8 cellular contexts compared by ENCODE assay signal in genomic region chr16:89505204-89506112, GRCh38. TPM values are rescaled to one million over a fixed set of nuclear protein-coding genes. Genes with fewer than 3 reads are reported as not detected.
DNase-seq lines count a peak whose midpoint lies in the region; TF ChIP-seq lines count a peak whose summit lies in the region.

No MANE protein-coding gene starts in this region.

- H3K9me3 ChIP-seq in esophagus squamous epithelium, result no peaks in the 10 kb centered on the region

- H3K27ac ChIP-seq in esophagus squamous epithelium, result peak overlapping the region; percentile 86 to 99 (median 92)

- H3K4me3 ChIP-seq in HFF-Myc (replicated peaks; ENCODE audit: low read depth, low read length), result no peak overlapping the region
- peak overlapping the region in 1 of 4 donors; percentile 22 for H3K4me3 ChIP-seq in esophagus squamous epithelium

- no peaks in the 10 kb centered on the region for H3K36me3 Mint-ChIP-seq in neural crest cell (ENCODE audit: low read depth)

- peaks cover 0 to 2% (median 1%) of the 10 kb centered on the region in 3 donors for H3K36me3 ChIP-seq in esophagus squamous epithelium

- no peaks in the 10 kb centered on the region for H3K27me3 ChIP-seq in esophagus squamous epithelium

- H3K27ac Mint-ChIP-seq in neural crest cell (ENCODE audit: unreplicated experiment), result no peak overlapping the region

- peaks cover 24% of the 10 kb centered on the region for H3K4me1 Mint-ChIP-seq in neural crest cell

- 7 to 22% methylated on average over 14 to 20 of the region's 20 CpGs for WGBS in esophagus squamous epithelium, 2 donors

- DNase-seq in GF-D8 (lab: John Stamatoyannopoulos, UW), result peak; percentile 96
- DNase-seq in HFF-Myc (ENCODE audit: extremely low read depth, low read depth), result peak; percentile 94
- DNase-seq in NOMO-1 (lab: John Stamatoyannopoulos, UW; ENCODE audit: unreplicated experiment in 2 of 2), result peak; percentile 97 to 99
- peak; percentile 77 for DNase-seq in activated T-cell treated with anti-CD3 and anti-CD28 coated beads for 1 hour (ENCODE audit: low read depth)
- DNase-seq in esophagus squamous epithelium (lab: John Stamatoyannopoulos, UW), result peak; percentile 74
- no peak for DNase-seq in neural crest cell (ENCODE audit: low read depth, low spot score)
- DNase-seq in stimulated activated naive CD4-positive, alpha-beta T cell treated with Interleukin-2 at 50 U/mL for 16 hours (lab: John Stamatoyannopoulos, UW), result peak; percentile 87
- no peak for DNase-seq in DMS114 treated with DMSO at 0.1 percent for 48 hours (lab: John Stamatoyannopoulos, UW; ENCODE audit: unreplicated experiment)

- H3K9me3 Mint-ChIP-seq in neural crest cell, result no peaks in the 10 kb centered on the region

- peak in 3 of 4 donors; percentile 46 to 79 (median 76) for TF ChIP-seq POLR2A in esophagus squamous epithelium (IDR thresholded peaks at IDR 0.05)

- no peaks in the 10 kb centered on the region for H3K27me3 Mint-ChIP-seq in neural crest cell (ENCODE audit: low read depth)

- TF ChIP-seq CTCF in HFF-Myc (IDR thresholded peaks at IDR 0.05; ENCODE audit: low read depth, low read length, missing control alignments) (no peak), esophagus squamous epithelium (IDR thresholded peaks at IDR 0.05) (no peak), neural crest cell (conservative IDR thresholded peaks at IDR 0.05) (no peak)

- intact Hi-C loops in esophagus squamous epithelium (cut with DNase I), result no loop called here

- H3K4me1 ChIP-seq in esophagus squamous epithelium, result peaks cover 25 to 73% (median 42%) of the 10 kb centered on the region in 3 donors

- H3K4me3 Mint-ChIP-seq in neural crest cell, result peak overlapping the region; percentile 72

RNA-seq across cellular contexts. Expression of gene SPG7, which starts 2.7 kb away (rescaled TPM):
- total RNA-seq in esophagus squamous epithelium (100 to 1,000 TPM in 1 of 4 donors, 10 to 100 TPM in 3; 65.0 to 104 (median 84.9) TPM), neural crest cell (134 and 137 TPM in 2 replicates)

RNA-seq across cellular contexts. Expression of gene ANKRD11, which starts 15.1 kb away (rescaled TPM):
- total RNA-seq in esophagus squamous epithelium (10 to 100 TPM; 51.0 to 72.7 (median 66.9) TPM), neural crest cell (144 and 164 TPM in 2 replicates)

RNA-seq across cellular contexts. Expression of gene RPL13, which starts 55.0 kb away (rescaled TPM):
- 1,000 to 10,000 TPM; 3,143 to 7,972 (median 4,864) TPM for total RNA-seq in esophagus squamous epithelium
- 2,012 and 2,013 TPM in 2 replicates for total RNA-seq in neural crest cell

Comparison
In these comparisons a context has a peak if more than half of its experiments do, and no peak if none do; other contexts are left out.
1. DNase-seq: peak in GF-D8 (single experiment), HFF-Myc (single experiment), NOMO-1 (2 of 2), activated T-cell treated with anti-CD3 and anti-CD28 coated beads for 1 hour (single experiment), esophagus squamous epithelium (single experiment) and stimulated activated naive CD4-positive, alpha-beta T cell treated with Interleukin-2 at 50 U/mL for 16 hours (single experiment); none in neural crest cell (single experiment) and DMS114 treated with DMSO at 0.1 percent for 48 hours (single experiment).